In genomic region chr12:75738486-75738885, GRCh38 we compare ENCODE assay signal across 11 cellular contexts.
DNase-seq lines count a peak whose midpoint lies in the region; ATAC-seq, FAIRE-seq and TF ChIP-seq lines count a peak whose summit lies in the region.
"Had no signal": no experiment of that assay in that cellular context is flagged by ENCODE, and none has a peak within 500 bp of the region (broad histone marks: within the 10 kb centered on the region; RNA-seq: fewer than 3 reads in every experiment).

No MANE protein-coding gene starts in this region.

- no peak overlapping the region for H3K9ac ChIP-seq in kidney (ENCODE audit: low read length in 2 of 2)

- no peak for FAIRE-seq in kidney (lab: Jason Lieb, UNC)
- FAIRE-seq: islet of Langerhans had no signal

- no peaks in the 10 kb centered on the region for H3K27me3 ChIP-seq in GM06990 (replicated peaks; ENCODE audit: control insufficient read depth, insufficient read depth, low read length)
- H3K27me3 ChIP-seq: suprapubic skin had no signal

- no peaks in the 10 kb centered on the region for H3K4me1 ChIP-seq in kidney (ENCODE audit: control insufficient read depth in 1 of 2, insufficient read depth in 1 of 2, low read depth in 1 of 2, low read length in 2 of 2)
- H3K4me1 ChIP-seq: suprapubic skin had no signal

- H3K36me3 ChIP-seq in GM06990 (ENCODE audit: control insufficient read depth, insufficient read depth, low read length) = no peaks in the 10 kb centered on the region
- no peaks in the 10 kb centered on the region for H3K36me3 ChIP-seq in kidney (ENCODE audit: control insufficient read depth in 1 of 2, insufficient read depth in 2 of 2, low read length in 2 of 2)
- H3K36me3 ChIP-seq: suprapubic skin had no signal

- H3K27ac ChIP-seq in kidney (ENCODE audit: low read depth in 2 of 2, low read length in 2 of 2) = no peak overlapping the region
- H3K27ac ChIP-seq: suprapubic skin had no signal

- peak; percentile 96 for ATAC-seq in GM21360 (IDR thresholded peaks at IDR 0.05; ENCODE audit: unreplicated experiment)
- peak; percentile 99 for ATAC-seq in HG03469 (IDR thresholded peaks at IDR 0.05; ENCODE audit: unreplicated experiment)
- ATAC-seq in esophagus mucosa = peak; percentile 45

- H3K9me3 ChIP-seq in kidney (ENCODE audit: control insufficient read depth in 1 of 2, low read length in 2 of 2) = no peaks in the 10 kb centered on the region
- H3K9me3 ChIP-seq: suprapubic skin had no signal

- DNase-seq in GM06990 (ENCODE audit: extremely low read depth, insufficient read length) (peak; percentile 13), kidney glomerular epithelial cell (lab: John Stamatoyannopoulos, UW) (no peak), DMS 273 (lab: John Stamatoyannopoulos, UW; ENCODE audit: unreplicated experiment) (no peak), nucleus accumbens (lab: John Stamatoyannopoulos, UW) (no peak), kidney (no peak)
- DNase-seq: CD8-positive, alpha-beta memory T cell had no signal

- intact Hi-C loops in kidney (cut with DNase I) = no loop called here

- TF ChIP-seq CTCF in GM06990 (IDR thresholded peaks at IDR 0.05; ENCODE audit: insufficient read depth, low read length, poor library complexity, severe bottlenecking) = no peak
- no peak for TF ChIP-seq CTCF in kidney (IDR thresholded peaks at IDR 0.05; ENCODE audit: borderline replicate concordance, extremely low read depth, insufficient read depth)

- H3K4me3 ChIP-seq in GM06990 (replicated peaks; ENCODE audit: low read depth, low read length) = no peak overlapping the region
- H3K4me3 ChIP-seq in kidney (ENCODE audit: low read length in 2 of 2) = no peak overlapping the region
- H3K4me3 ChIP-seq: suprapubic skin had no signal

Comparison
In these comparisons a context has a peak if more than half of its experiments do, and no peak if none do; other contexts are left out.
1. ATAC-seq: peak in every context shown above with its lines; median percentile 99 in HG03469; 96 in GM21360; 45 in esophagus mucosa.